In the genomic region with DNA sequence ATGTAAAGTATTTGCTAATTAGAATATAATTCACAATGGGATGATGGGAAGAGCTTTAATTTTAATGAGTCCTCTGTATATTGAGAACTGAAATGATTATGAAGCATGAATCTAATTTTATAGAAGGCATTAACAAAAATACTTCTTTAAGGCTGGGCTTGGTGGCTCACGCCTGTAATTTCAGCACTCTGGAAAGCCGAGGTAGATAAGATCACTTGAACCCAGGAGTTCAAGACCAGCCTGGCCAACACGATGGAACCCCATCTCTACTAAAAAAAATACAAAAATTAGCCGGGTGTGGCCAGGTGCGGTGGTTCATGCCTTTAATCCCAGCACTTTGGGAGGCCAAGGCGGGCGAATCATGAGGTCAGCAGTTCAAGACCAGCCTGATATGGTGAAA, we compare ENCODE assay signal across 28 cellular contexts.
"Had no signal": no experiment of that assay in that cellular context is flagged by ENCODE, and none has a peak within 500 bp of the region (broad histone marks: within the 10 kb centered on the region; RNA-seq: fewer than 3 reads in every experiment).

No MANE protein-coding gene starts in this region.

- H3K27ac ChIP-seq: ascending aorta, breast epithelium, cardiac muscle cell, coronary artery, dorsolateral prefrontal cortex had no signal

- H3K9me3 ChIP-seq: ascending aorta, breast epithelium had no signal

- H3K4me1 ChIP-seq: ascending aorta, breast epithelium had no signal

- H3K36me3 ChIP-seq: breast epithelium had no signal

- ATAC-seq: activated naive CD4-positive, alpha-beta T cell treated with anti-CD3 and anti-CD28 coated beads, Interleukin-2, amount 50 U/mL, for 72 hours; activated T-cell treated with anti-CD3 and anti-CD28 coated beads, Interleukin-2, amount 50 U/mL, for 72 hours; esophagus mucosa had no signal

- DNase-seq: activated CD4-positive, alpha-beta memory T cell treated with anti-CD3 and anti-CD28 coated beads, Interleukin-2, amount 10 ng/mL, durations not matched to agents 7 days and 5 days; activated CD4-positive, alpha-beta T cell treated with anti-CD3 and anti-CD28 coated beads for 1 hour; activated CD4-positive, alpha-beta T cell treated with anti-CD3 and anti-CD28 coated beads for 4 hours; activated CD4-positive, alpha-beta T cell treated with anti-CD3 and anti-CD28 coated beads, Interleukin-2, amount 10 ng/mL, durations not matched to agents 7 days and 5 days; activated CD4-positive, alpha-beta T cell treated with anti-CD3 and anti-CD28 coated beads, Interleukin-2, amount 50 U/mL, for 4 hours; activated CD8-positive, alpha-beta memory T cell treated with anti-CD3 and anti-CD28 coated beads, Interleukin-2, amount 50 U/mL, for 48 hours; activated gamma-delta T cell; activated naive CD4-positive, alpha-beta T cell; activated naive CD4-positive, alpha-beta T cell treated with anti-CD3 and anti-CD28 coated beads, Interleukin-2, amount 10 ng/mL, durations not matched to agents 7 days and 5 days; activated naive CD8-positive, alpha-beta T cell treated with anti-CD3 and anti-CD28 coated beads, Interleukin-2, amount 10 ng/mL, durations not matched to agents 7 days and 5 days; activated T-cell treated with anti-CD3 and anti-CD28 coated beads for 4 hours; activated T-cell treated with anti-CD3 and anti-CD28 coated beads, Interleukin-2, amount 50 U/mL, for 24 hours; activated T-cell treated with anti-CD3 and anti-CD28 coated beads, Interleukin-2, amount 50 U/mL, for 72 hours; central memory CD4-positive, alpha-beta T cell; cerebellar nuclear complex; dorsolateral prefrontal cortex; effector memory CD4-positive, alpha-beta T cell; endodermal cell; foreskin fibroblast; head of caudate nucleus; T-helper 2 cell had no signal

- H3K4me3 ChIP-seq: ascending aorta, breast epithelium, cardiac muscle cell, coronary artery, dorsolateral prefrontal cortex had no signal

- H3K27me3 ChIP-seq: ascending aorta, breast epithelium, cardiac muscle cell, dorsolateral prefrontal cortex had no signal

- FAIRE-seq: frontal cortex had no signal
